Comparison of ENCODE assay signal across 21 cellular contexts in genomic region chr7:88146611-88147010, GRCh38.
DNase-seq lines count a peak whose midpoint lies in the region; ATAC-seq and TF ChIP-seq lines count a peak whose summit lies in the region.
"Had no signal": no experiment of that assay in that cellular context is flagged by ENCODE, and none has a peak within 500 bp of the region (broad histone marks: within the 10 kb centered on the region; RNA-seq: fewer than 3 reads in every experiment).

No MANE protein-coding gene starts in this region.

- peak; percentile 72 to 77 (median 75) for ATAC-seq in heart left ventricle
- ATAC-seq in left cardiac atrium, result peak; percentile 49 to 55
- peak; percentile 52 for ATAC-seq in mucosa of descending colon
- no peak for ATAC-seq in T-helper 17 cell
- ATAC-seq in HG02763 (IDR thresholded peaks at IDR 0.05; ENCODE audit: unreplicated experiment), result no peak
- ATAC-seq: HCT116 had no signal

- H3K36me3 Mint-ChIP-seq in T-helper 17 cell (ENCODE audit: low read depth), result peaks cover 2% of the 10 kb centered on the region
- H3K36me3 Mint-ChIP-seq: CD14-positive monocyte had no signal

- intact Hi-C loops in heart left ventricle (cut with DNase I) (no loop called here), left ventricle myocardium inferior (cut with micrococcal nuclease) (no loop called here), left cardiac atrium (cut with DNase I) (no loop called here), mucosa of descending colon (cut with DNase I, micrococcal nuclease) (no loop called here)

- H3K27ac Mint-ChIP-seq in T-helper 17 cell, result no peak overlapping the region
- H3K27ac Mint-ChIP-seq: B cell, CD14-positive monocyte had no signal

- no peak for TF ChIP-seq CTCF in heart left ventricle (IDR thresholded peaks at IDR 0.05)
- TF ChIP-seq CTCF in left ventricle myocardium inferior (IDR thresholded peaks at IDR 0.05; ENCODE audit: borderline replicate concordance), result no peak
- no peak for TF ChIP-seq CTCF in mucosa of descending colon (IDR thresholded peaks at IDR 0.05)

- H3K9me3 ChIP-seq in heart left ventricle (no peaks in the 10 kb centered on the region), left ventricle myocardium inferior (replicated peaks) (no peaks in the 10 kb centered on the region), mucosa of descending colon (no peaks in the 10 kb centered on the region), T-helper 17 cell (ENCODE audit: control insufficient read depth, low read length, poor library complexity, severe bottlenecking) (no peaks in the 10 kb centered on the region)

- H3K27ac ChIP-seq in heart left ventricle (no peak overlapping the region), left ventricle myocardium inferior (replicated peaks) (no peak overlapping the region)

- no peaks in the 10 kb centered on the region for H3K27me3 Mint-ChIP-seq in T-helper 17 cell
- H3K27me3 Mint-ChIP-seq: B cell, IgD-negative memory B cell had no signal

- H3K27me3 ChIP-seq in heart left ventricle (no peaks in the 10 kb centered on the region), left ventricle myocardium inferior (ENCODE audit: low read depth) (no peaks in the 10 kb centered on the region)

- no peaks in the 10 kb centered on the region for H3K4me1 Mint-ChIP-seq in T-helper 17 cell
- H3K4me1 Mint-ChIP-seq: B cell, IgD-negative memory B cell had no signal

- H3K4me3 ChIP-seq in heart left ventricle (no peak overlapping the region), left ventricle myocardium inferior (no peak overlapping the region), mucosa of descending colon (no peak overlapping the region)

- H3K36me3 ChIP-seq in heart left ventricle (peaks cover 0 to 8% (median 0%) of the 10 kb centered on the region in 9 donors), left ventricle myocardium inferior (no peaks in the 10 kb centered on the region), mucosa of descending colon (ENCODE audit: low read depth) (no peaks in the 10 kb centered on the region)

- no peak overlapping the region for H3K4me3 Mint-ChIP-seq in T-helper 17 cell
- H3K4me3 Mint-ChIP-seq: B cell, CD14-positive monocyte, IgD-negative memory B cell had no signal

- whole genome bisulfite sequencing in heart left ventricle, 4 donors, result 16 to 40% (median 37%) methylated on average over 2 of the region's 2 CpGs

- TF ChIP-seq POLR2A in heart left ventricle (IDR thresholded peaks at IDR 0.05), result no peak

- DNase-seq in heart left ventricle, result no peak
- DNase-seq in left ventricle myocardium inferior, result no peak
- DNase-seq in left cardiac atrium, result no peak
- peak in 1 of 3 donors; percentile 8 for DNase-seq in mucosa of descending colon
- DNase-seq in T-helper 17 cell, result no peak
- no peak for DNase-seq in stimulated activated naive CD4-positive, alpha-beta T cell (lab: John Stamatoyannopoulos, UW)
- DNase-seq: DMS53, GF-D8, GOT3, MV-4-11, NCI-H1105 treated with DMSO at 0.1 percent for 48 hours, NCI-H2081, NCI-H2171, NCI-H345, NCI-H524, NCI-H82 had no signal

- H3K4me1 ChIP-seq in heart left ventricle (peaks cover 0 to 11% (median 0%) of the 10 kb centered on the region in 12 donors), left ventricle myocardium inferior (peaks cover 24% of the 10 kb centered on the region), mucosa of descending colon (ENCODE audit: low read depth) (no peaks in the 10 kb centered on the region)

Comparison
In these comparisons a context has a peak if more than half of its experiments do, and no peak if none do; other contexts are left out.
1. ATAC-seq: peak in heart left ventricle (4 of 4), left cardiac atrium (2 of 2) and mucosa of descending colon (single experiment); none in T-helper 17 cell (single experiment) and HG02763 (single experiment).